ENCODE assay signal across 1 cellular context in genomic region chr5:58215364-58215763, GRCh38.
TF ChIP-seq lines count a peak whose summit lies in the region.

No MANE protein-coding gene starts in this region.

TF ChIP-seq in SK-N-SH treated with all-trans-retinoic acid at 6 μM for 48 hours, 23 proteins besides CTCF, POLR2A, EP300 and RAD21 (continued from another document):
- TF ChIP-seq TSHZ2 (CRISPR knock-in tag; IDR thresholded peaks at IDR 0.05) (no peak), ZC3H10 (CRISPR knock-in tag; IDR thresholded peaks at IDR 0.05) (no peak), TOX (CRISPR knock-in tag; IDR thresholded peaks at IDR 0.05; ENCODE audit: borderline replicate concordance) (no peak), ISL1 (CRISPR knock-in tag; IDR thresholded peaks at IDR 0.05) (no peak), POU6F1 (CRISPR knock-in tag; IDR thresholded peaks at IDR 0.05; ENCODE audit: borderline replicate concordance, low read depth) (no peak)
